Comparison of ENCODE assay signal across 2 cellular contexts in the genomic region with DNA sequence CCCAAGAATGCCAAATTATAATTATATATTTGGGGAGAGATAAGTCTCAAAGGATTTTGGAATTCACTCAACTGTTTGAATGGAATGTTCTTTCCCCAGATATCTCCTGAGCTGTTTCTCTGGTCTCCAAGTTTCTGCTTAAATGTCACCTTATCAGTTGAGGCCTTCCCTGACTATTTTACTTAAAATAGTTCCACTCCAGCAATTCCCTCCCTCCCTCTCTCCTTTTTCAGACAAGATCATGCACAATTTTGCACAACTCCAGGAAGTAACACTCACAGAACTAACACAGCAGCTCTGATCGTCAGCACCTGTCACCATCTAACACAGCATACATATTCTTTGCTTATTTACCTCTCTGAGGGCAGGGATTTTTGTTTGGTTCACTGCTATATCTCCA.
TF ChIP-seq lines count a peak whose summit lies in the region.

No MANE protein-coding gene starts in this region.

TF ChIP-seq in IMR-90, 13 proteins besides CTCF, POLR2A, EP300 and RAD21:
- TF ChIP-seq FOS (IDR thresholded peaks at IDR 0.05; ENCODE audit: low read depth, low read length): no peak
- no peak for TF ChIP-seq MAFK (IDR thresholded peaks at IDR 0.05; ENCODE audit: low read depth, low read length)
- TF ChIP-seq, protein P1, sequence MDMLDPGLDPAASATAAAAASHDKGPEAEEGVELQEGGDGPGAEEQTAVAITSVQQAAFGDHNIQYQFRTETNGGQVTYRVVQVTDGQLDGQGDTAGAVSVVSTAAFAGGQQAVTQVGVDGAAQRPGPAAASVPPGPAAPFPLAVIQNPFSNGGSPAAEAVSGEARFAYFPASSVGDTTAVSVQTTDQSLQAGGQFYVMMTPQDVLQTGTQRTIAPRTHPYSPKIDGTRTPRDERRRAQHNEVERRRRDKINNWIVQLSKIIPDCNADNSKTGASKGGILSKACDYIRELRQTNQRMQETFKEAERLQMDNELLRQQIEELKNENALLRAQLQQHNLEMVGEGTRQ (IDR thresholded peaks at IDR 0.05; ENCODE audit: low read depth, low read length): no peak
- TF ChIP-seq SMC3 (IDR thresholded peaks at IDR 0.05; ENCODE audit: low read depth, low read length): no peak
- TF ChIP-seq, protein P2, sequence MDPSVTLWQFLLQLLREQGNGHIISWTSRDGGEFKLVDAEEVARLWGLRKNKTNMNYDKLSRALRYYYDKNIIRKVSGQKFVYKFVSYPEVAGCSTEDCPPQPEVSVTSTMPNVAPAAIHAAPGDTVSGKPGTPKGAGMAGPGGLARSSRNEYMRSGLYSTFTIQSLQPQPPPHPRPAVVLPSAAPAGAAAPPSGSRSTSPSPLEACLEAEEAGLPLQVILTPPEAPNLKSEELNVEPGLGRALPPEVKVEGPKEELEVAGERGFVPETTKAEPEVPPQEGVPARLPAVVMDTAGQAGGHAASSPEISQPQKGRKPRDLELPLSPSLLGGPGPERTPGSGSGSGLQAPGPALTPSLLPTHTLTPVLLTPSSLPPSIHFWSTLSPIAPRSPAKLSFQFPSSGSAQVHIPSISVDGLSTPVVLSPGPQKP (IDR thresholded peaks at IDR 0.05; ENCODE audit: borderline replicate concordance, low read depth, low read length): no peak
- TF ChIP-seq CHD1 (IDR thresholded peaks at IDR 0.05; ENCODE audit: low read depth, low read length): no peak
- no peak for TF ChIP-seq NFE2L2 (IDR thresholded peaks at IDR 0.05; ENCODE audit: low read depth, low read length)
- no peak for TF ChIP-seq RFX5 (IDR thresholded peaks at IDR 0.05; ENCODE audit: low read depth, low read length)
- no peak for TF ChIP-seq CEBPB (IDR thresholded peaks at IDR 0.05; ENCODE audit: low read depth, low read length)
- TF ChIP-seq RCOR1 (IDR thresholded peaks at IDR 0.05; ENCODE audit: insufficient replicate concordance, low read length): no peak
- no peak for TF ChIP-seq MXI1 (IDR thresholded peaks at IDR 0.05; ENCODE audit: borderline replicate concordance, low read depth, low read length)
- no peak for TF ChIP-seq MAZ (IDR thresholded peaks at IDR 0.05; ENCODE audit: borderline replicate concordance, low read depth, low read length)
- TF ChIP-seq BHLHE40 (IDR thresholded peaks at IDR 0.05; ENCODE audit: low read depth, low read length): no peak

TF ChIP-seq in K562, 482 proteins besides CTCF, POLR2A, EP300 and RAD21:
- TF ChIP-seq, protein P3, sequence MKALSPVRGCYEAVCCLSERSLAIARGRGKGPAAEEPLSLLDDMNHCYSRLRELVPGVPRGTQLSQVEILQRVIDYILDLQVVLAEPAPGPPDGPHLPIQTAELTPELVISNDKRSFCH (CRISPR knock-in tag; IDR thresholded peaks at IDR 0.05): no peak
- TF ChIP-seq, protein P3 (tag; IDR thresholded peaks at IDR 0.05): peak; percentile 71
- no peak for TF ChIP-seq ZNF3 (CRISPR knock-in tag; IDR thresholded peaks at IDR 0.05)
- TF ChIP-seq TBP (optimal IDR thresholded peaks at IDR 0.05; ENCODE audit: low read depth, low read length): no peak
- TF ChIP-seq CEBPB (tag; IDR thresholded peaks at IDR 0.05): 0 out of 2 replicates have a peak, but pooled peaks have one; percentile 9
- no peak for TF ChIP-seq DDX20 (tag; IDR thresholded peaks at IDR 0.05; ENCODE audit: low read depth)
- no peak for TF ChIP-seq POLR2H (tag; IDR thresholded peaks at IDR 0.05; ENCODE audit: low read depth)
- no peak for TF ChIP-seq TCF7 (IDR thresholded peaks at IDR 0.05; ENCODE audit: borderline replicate concordance)
- TF ChIP-seq TCF3 (CRISPR knock-in tag; IDR thresholded peaks at IDR 0.05): peak; percentile 28; the same call in 1 of the 2 replicates
- no peak for TF ChIP-seq ESRRA (IDR thresholded peaks at IDR 0.05; ENCODE audit: borderline replicate concordance, low read depth)
- no peak for TF ChIP-seq TEAD1 (CRISPR knock-in tag; IDR thresholded peaks at IDR 0.05)
- TF ChIP-seq ARID1B (IDR thresholded peaks at IDR 0.05): peak; percentile 45
